2 cellular contexts compared by ENCODE assay signal in genomic region chr12:47087088-47087688, GRCh38.
TF ChIP-seq lines count a peak whose summit lies in the region.

No MANE protein-coding gene starts in this region.

TF ChIP-seq in A549, 52 proteins besides CTCF, POLR2A, EP300 and RAD21 (continued from another document):
- peak; percentile 54; the same call in 1 of the 2 replicates for TF ChIP-seq ATOH8 (CRISPR knock-in tag; IDR thresholded peaks at IDR 0.05; ENCODE audit: low read depth)
- 0 out of 2 replicates have a peak, but pooled peaks have one; percentile 55 for TF ChIP-seq NPAS2 (CRISPR knock-in tag; IDR thresholded peaks at IDR 0.05; ENCODE audit: borderline replicate concordance)
- TF ChIP-seq ZSCAN20 (CRISPR knock-in tag; IDR thresholded peaks at IDR 0.05) = peak; percentile 92
- TF ChIP-seq MYC (IDR thresholded peaks at IDR 0.05; ENCODE audit: borderline replicate concordance, low read length) = no peak
- TF ChIP-seq GATA3 (IDR thresholded peaks at IDR 0.05; ENCODE audit: borderline replicate concordance) = no peak
- peak; percentile 90 for TF ChIP-seq HOXB5 (CRISPR knock-in tag; IDR thresholded peaks at IDR 0.05)
- TF ChIP-seq HOXA7 (CRISPR knock-in tag; IDR thresholded peaks at IDR 0.05) = peak; percentile 39; the same call in 1 of the 2 replicates
- TF ChIP-seq USF2 (IDR thresholded peaks at IDR 0.05) = no peak
- TF ChIP-seq KDM1A (IDR thresholded peaks at IDR 0.05; ENCODE audit: low read depth) = no peak
- peak; percentile 89 for TF ChIP-seq EHF (CRISPR knock-in tag; IDR thresholded peaks at IDR 0.05)
- TF ChIP-seq E2F6 (IDR thresholded peaks at IDR 0.05; ENCODE audit: borderline replicate concordance, low read depth) = no peak
- TF ChIP-seq PHF8 (IDR thresholded peaks at IDR 0.05; ENCODE audit: borderline replicate concordance, low read depth) = no peak
- no peak for TF ChIP-seq MAZ (IDR thresholded peaks at IDR 0.05; ENCODE audit: borderline replicate concordance, low read depth, low read length)
- peak; percentile 30; the same call in 1 of the 2 replicates for TF ChIP-seq TFCP2L1 (CRISPR knock-in tag; IDR thresholded peaks at IDR 0.05)
- no peak for TF ChIP-seq KDM5A (IDR thresholded peaks at IDR 0.05)
- no peak for TF ChIP-seq ELK1 (IDR thresholded peaks at IDR 0.05; ENCODE audit: low read depth, low read length)
- TF ChIP-seq FOSL2 (IDR thresholded peaks at IDR 0.05) = no peak
- TF ChIP-seq FOSL2 (CRISPR knock-in tag; IDR thresholded peaks at IDR 0.05) = 0 out of 2 replicates have a peak, but pooled peaks have one; percentile 30
- no peak for TF ChIP-seq CHD4 (IDR thresholded peaks at IDR 0.05; ENCODE audit: borderline replicate concordance)
- TF ChIP-seq FOSB (CRISPR knock-in tag; IDR thresholded peaks at IDR 0.05) = peak; percentile 23; the same call in 1 of the 2 replicates
- peak; percentile 75 for TF ChIP-seq FOXS1 (CRISPR knock-in tag; IDR thresholded peaks at IDR 0.05)
- TF ChIP-seq HOXB13 (CRISPR knock-in tag; IDR thresholded peaks at IDR 0.05; ENCODE audit: low read depth) = peak; percentile 96
- TF ChIP-seq ZNF302 (CRISPR knock-in tag; IDR thresholded peaks at IDR 0.05) = peak; percentile 88; the same call in 1 of the 2 replicates
- no peak for TF ChIP-seq REST (IDR thresholded peaks at IDR 0.05)
- no peak for TF ChIP-seq JUN (IDR thresholded peaks at IDR 0.05)

TF ChIP-seq in IMR-90, 13 proteins besides CTCF, POLR2A, EP300 and RAD21:
- TF ChIP-seq USF2 (IDR thresholded peaks at IDR 0.05; ENCODE audit: low read depth, low read length) (no peak), ELK1 (IDR thresholded peaks at IDR 0.05; ENCODE audit: borderline replicate concordance, low read depth, low read length) (no peak), FOS (IDR thresholded peaks at IDR 0.05; ENCODE audit: low read depth, low read length) (no peak), MXI1 (IDR thresholded peaks at IDR 0.05; ENCODE audit: borderline replicate concordance, low read depth, low read length) (no peak)
